In genomic region chr19:39833160-39833463, GRCh38 we compare ENCODE assay signal across 8 cellular contexts. TPM values are rescaled to one million over a fixed set of nuclear protein-coding genes. Genes with fewer than 3 reads are reported as not detected.
A peak's percentile ranks its signal among the peaks of the same experiment; 100 is the strongest.
DNase-seq lines count a peak whose midpoint lies in the region; ATAC-seq, FAIRE-seq and TF ChIP-seq lines count a peak whose summit lies in the region.

No MANE protein-coding gene starts in this region.

- intact Hi-C loops in activated CD4-positive, alpha-beta T cell treated with anti-CD3 and anti-CD28 coated beads for 36 hours (cut with DNase I, micrococcal nuclease): loop anchor here in 1 of 2 experiments (1.0 to 5.0 kb wide), 6 partner anchors 9 to 969 kb away; partner anchors contain the start of genes SAMD4B, SERTAD3 and SUPT5H
- intact Hi-C loops in kidney (cut with DNase I): no loop called here

- H3K27me3 ChIP-seq in thoracic aorta (replicated peaks; ENCODE audit: insufficient read depth): no peaks in the 10 kb centered on the region

- ATAC-seq in activated CD4-positive, alpha-beta T cell treated with anti-CD3 and anti-CD28 coated beads for 36 hours: no peak
- ATAC-seq in thoracic aorta (ENCODE audit: insufficient number of reproducible peaks, low FRiP score, low read depth): no peak
- ATAC-seq in HG03108 (IDR thresholded peaks at IDR 0.05; ENCODE audit: unreplicated experiment): no peak

- H3K27ac Mint-ChIP-seq in activated CD4-positive, alpha-beta T cell treated with anti-CD3 and anti-CD28 coated beads for 36 hours: peak overlapping the region; percentile 84
- H3K27ac Mint-ChIP-seq in activated naive CD8-positive, alpha-beta T cell: no peak overlapping the region

- peak overlapping the region; percentile 49 to 86 for H3K9ac ChIP-seq in kidney (ENCODE audit: low read length in 2 of 2)

- no peak for FAIRE-seq in kidney (lab: Jason Lieb, UNC)

- POLR2A ChIA-PET in activated CD4-positive, alpha-beta T cell treated with anti-CD3 and anti-CD28 coated beads for 36 hours (lab: Charles Lee): interaction anchor here (0.8 to 2.1 kb wide), 4 partner anchors 8 to 397 kb away, joined by 4 to 32 read pairs (median 6); partner anchors contain the start of genes FBL and RPS16

- TF ChIP-seq CTCF in kidney (IDR thresholded peaks at IDR 0.05; ENCODE audit: borderline replicate concordance, extremely low read depth, insufficient read depth) (no peak), thoracic aorta (IDR thresholded peaks at IDR 0.05) (no peak)

- CTCF ChIA-PET in activated CD4-positive, alpha-beta T cell treated with anti-CD3 and anti-CD28 coated beads for 36 hours (lab: Charles Lee): interaction anchor here (0.5 to 2.2 kb wide), 4 partner anchors 9 to 831 kb away, joined by 3 to 38 read pairs (median 3); no protein-coding TSS in a partner anchor

- no peaks in the 10 kb centered on the region for H3K9me3 ChIP-seq in kidney (ENCODE audit: control insufficient read depth in 1 of 2, low read length in 2 of 2)
- H3K9me3 ChIP-seq in thoracic aorta: no peaks in the 10 kb centered on the region

- no peak for DNase-seq in activated CD4-positive, alpha-beta T cell treated with anti-CD3 and anti-CD28 coated beads for 36 hours
- no peak for DNase-seq in activated CD4-positive, alpha-beta T cell treated with anti-CD3 and anti-CD28 coated beads, Interleukin-2, amount 50 U/mL, for 48 hours
- DNase-seq in kidney: no peak
- no peak for DNase-seq in thoracic aorta (ENCODE audit: low spot score)
- DNase-seq in DMS153 treated with DMSO at 0.1 percent for 48 hours (lab: John Stamatoyannopoulos, UW; ENCODE audit: unreplicated experiment): no peak
- DNase-seq in NCI-H2196 (lab: John Stamatoyannopoulos, UW; ENCODE audit: unreplicated experiment): no peak

- no peaks in the 10 kb centered on the region for H3K9me3 Mint-ChIP-seq in activated CD4-positive, alpha-beta T cell treated with anti-CD3 and anti-CD28 coated beads for 36 hours (ENCODE audit: low read depth)
- no peaks in the 10 kb centered on the region for H3K9me3 Mint-ChIP-seq in activated naive CD8-positive, alpha-beta T cell (ENCODE audit: low read depth)

- no peaks in the 10 kb centered on the region for H3K27me3 Mint-ChIP-seq in activated CD4-positive, alpha-beta T cell treated with anti-CD3 and anti-CD28 coated beads for 36 hours
- no peaks in the 10 kb centered on the region for H3K27me3 Mint-ChIP-seq in activated naive CD8-positive, alpha-beta T cell

- H3K4me3 ChIP-seq in kidney (ENCODE audit: low read length in 2 of 2) (peak overlapping the region; percentile 80 to 94), thoracic aorta (peak overlapping the region; percentile 94)

- H3K36me3 Mint-ChIP-seq in activated CD4-positive, alpha-beta T cell treated with anti-CD3 and anti-CD28 coated beads for 36 hours (ENCODE audit: low read depth): peaks cover 68% of the 10 kb centered on the region
- H3K36me3 Mint-ChIP-seq in activated naive CD8-positive, alpha-beta T cell: peaks cover 11% of the 10 kb centered on the region

- H3K4me1 Mint-ChIP-seq in activated CD4-positive, alpha-beta T cell treated with anti-CD3 and anti-CD28 coated beads for 36 hours: peaks cover 25% of the 10 kb centered on the region
- peaks cover 27% of the 10 kb centered on the region for H3K4me1 Mint-ChIP-seq in activated naive CD8-positive, alpha-beta T cell (ENCODE audit: low read depth)

- H3K27ac ChIP-seq in kidney (ENCODE audit: low read depth in 2 of 2, low read length in 2 of 2): peak overlapping the region; percentile 92 to 94
- peak overlapping the region; percentile 62 to 78 for H3K27ac ChIP-seq in thoracic aorta

- peak overlapping the region; percentile 64 for H3K4me3 Mint-ChIP-seq in activated CD4-positive, alpha-beta T cell treated with anti-CD3 and anti-CD28 coated beads for 36 hours
- peak overlapping the region; percentile 75 for H3K4me3 Mint-ChIP-seq in activated naive CD8-positive, alpha-beta T cell

- H3K4me1 ChIP-seq in kidney (ENCODE audit: control insufficient read depth in 1 of 2, insufficient read depth in 1 of 2, low read depth in 1 of 2, low read length in 2 of 2): peaks cover 7 to 13% of the 10 kb centered on the region in 2 donors
- peaks cover 7 to 15% of the 10 kb centered on the region in 2 donors for H3K4me1 ChIP-seq in thoracic aorta (ENCODE audit: control insufficient read depth in 1 of 2, low read depth in 2 of 2)

- peaks cover 22 to 52% of the 10 kb centered on the region in 2 donors for H3K36me3 ChIP-seq in kidney (ENCODE audit: control insufficient read depth in 1 of 2, insufficient read depth in 2 of 2, low read length in 2 of 2)
- H3K36me3 ChIP-seq in thoracic aorta: peaks cover 38% of the 10 kb centered on the region

RNA-seq across cellular contexts. Expression of gene DYRK1B, which starts 0.8 kb away (rescaled TPM):
- total RNA-seq in activated CD4-positive, alpha-beta T cell treated with anti-CD3 and anti-CD28 coated beads for 36 hours: 1 to 10 TPM; 4.8 to 6.9 TPM
- total RNA-seq in kidney (28.9 TPM), thoracic aorta (10 to 100 TPM in 1 of 2 donors, 1 to 10 TPM in 1; 8.9 to 10.2 TPM)
- 18.9 TPM for polyA plus RNA-seq in kidney (ENCODE audit: insufficient read depth, low read depth, low replicate concordance)

RNA-seq across cellular contexts. Expression of gene FBL, which starts 13.1 kb away (rescaled TPM):
- 100 to 1,000 TPM; 742 to 890 TPM for total RNA-seq in activated CD4-positive, alpha-beta T cell treated with anti-CD3 and anti-CD28 coated beads for 36 hours
- 165 TPM for total RNA-seq in kidney
- polyA plus RNA-seq in kidney (ENCODE audit: insufficient read depth, low read depth, low replicate concordance): 155 TPM
- total RNA-seq in thoracic aorta: 100 to 1,000 TPM in 1 of 2 donors, 10 to 100 TPM in 1; 52.7 to 103 TPM

RNA-seq across cellular contexts. Expression of gene LEUTX, which starts 54.5 kb away (rescaled TPM):
- not detected for total RNA-seq in activated CD4-positive, alpha-beta T cell treated with anti-CD3 and anti-CD28 coated beads for 36 hours
- total RNA-seq in kidney (not detected), thoracic aorta (not detected)
- not detected for polyA plus RNA-seq in kidney (ENCODE audit: insufficient read depth, low read depth, low replicate concordance)
